ENCODE assay signal across 1 cellular context in the genomic region with DNA sequence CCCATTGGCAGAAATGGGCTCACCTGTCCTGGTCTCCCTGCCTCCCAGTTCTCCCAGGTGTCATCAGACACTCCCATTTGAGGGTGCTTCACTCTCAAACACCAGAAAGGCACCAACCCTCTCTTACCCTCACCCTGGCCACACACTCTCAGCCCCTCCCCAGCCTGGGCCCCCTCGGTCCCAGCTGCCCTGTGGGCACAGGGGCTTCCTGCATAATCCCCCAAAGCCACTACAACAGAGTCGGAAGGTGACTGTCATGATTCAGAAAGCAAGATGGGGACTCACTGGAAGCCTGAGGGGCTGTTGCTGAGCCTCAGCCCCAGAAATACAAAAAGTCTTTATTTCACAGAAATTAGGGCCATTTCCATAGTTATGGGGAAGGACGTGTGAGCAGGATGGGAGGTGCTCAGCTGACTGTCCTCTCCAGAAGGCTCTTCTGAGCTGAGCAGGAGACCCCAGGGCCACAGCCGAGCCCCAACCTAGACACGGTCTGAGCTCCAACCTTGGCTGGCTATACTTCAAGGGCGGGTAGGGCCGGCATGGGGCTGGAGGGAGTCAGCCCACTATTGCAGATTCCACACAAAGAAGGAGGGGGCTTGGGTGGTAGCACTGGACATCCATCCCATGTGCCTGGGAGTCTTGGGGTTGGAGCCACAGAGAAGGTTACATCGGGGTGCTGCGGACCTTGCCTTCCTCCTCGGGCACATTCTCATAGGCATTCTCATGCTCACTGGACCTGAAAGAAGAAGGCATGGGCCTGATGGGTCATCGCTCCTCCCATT.
TF ChIP-seq lines count a peak whose summit lies in the region.

No MANE protein-coding gene starts in this region.

TF ChIP-seq in H1, 55 proteins besides CTCF, POLR2A, EP300 and RAD21:
- TF ChIP-seq SP1 (IDR thresholded peaks at IDR 0.05; ENCODE audit: low read depth, low read length) (no peak), TAF1 (IDR thresholded peaks at IDR 0.05; ENCODE audit: low read depth, low read length) (no peak), SIN3A (conservative IDR thresholded peaks at IDR 0.05 in 1 of 2, IDR thresholded peaks at IDR 0.05 in 1 of 2; ENCODE audit: low read depth in 1 of 2, low read length in 2 of 2) (no peak), TEAD4 (IDR thresholded peaks at IDR 0.05; ENCODE audit: low read depth, low read length) (no peak), BRCA1 (IDR thresholded peaks at IDR 0.05; ENCODE audit: low read depth, low read length) (no peak), RNF2 (IDR thresholded peaks at IDR 0.05; ENCODE audit: borderline replicate concordance, low read depth, low read length, missing control alignments, poor library complexity, severe bottlenecking) (no peak), CHD2 (IDR thresholded peaks at IDR 0.05; ENCODE audit: low read length) (no peak), GABPA (IDR thresholded peaks at IDR 0.05; ENCODE audit: borderline replicate concordance, insufficient read depth, low read length) (no peak), FOSL1 (IDR thresholded peaks at IDR 0.05; ENCODE audit: insufficient read depth, low read depth, low read length) (no peak), BACH1 (IDR thresholded peaks at IDR 0.05; ENCODE audit: low read length) (no peak), KDM5A (IDR thresholded peaks at IDR 0.05; ENCODE audit: low read length) (no peak), EGR1 (IDR thresholded peaks at IDR 0.05; ENCODE audit: borderline replicate concordance, low read depth, low read length) (no peak), TAF7 (optimal IDR thresholded peaks at IDR 0.05; ENCODE audit: borderline replicate concordance, low read depth, low read length) (no peak), SP2 (IDR thresholded peaks at IDR 0.05; ENCODE audit: low read length) (no peak)
